In genomic region chr14:68949236-68949965, GRCh38 we compare ENCODE assay signal across 11 cellular contexts. TPM values are rescaled to one million over a fixed set of nuclear protein-coding genes. Genes with fewer than 3 reads are reported as not detected.
DNase-seq lines count a peak whose midpoint lies in the region; ATAC-seq and TF ChIP-seq lines count a peak whose summit lies in the region.
"Had no signal": no experiment of that assay in that cellular context is flagged by ENCODE, and none has a peak within 500 bp of the region (broad histone marks: within the 10 kb centered on the region; RNA-seq: fewer than 3 reads in every experiment).

No MANE protein-coding gene starts in this region.

- intact Hi-C loops in right lobe of liver (cut with DNase I), result no loop called here

- peak overlapping the region in 3 of 5 experiments; percentile 57 to 67 (median 66) for H3K27ac Mint-ChIP-seq in brain
- H3K27ac Mint-ChIP-seq: activated CD4-positive, alpha-beta T cell treated with anti-CD3 and anti-CD28 coated beads, Interleukin-2, amount 10 ng/mL, durations not matched to agents 24 days and 14 days had no signal

- CTCF ChIA-PET in HEK293 (lab: Yijun Ruan, JAX), result interaction anchor here (1.2 to 1.9 kb wide), 2 partner anchors 10 to 23 kb away, joined by 4 to 7 read pairs; no protein-coding TSS in a partner anchor

- DNase-seq in right lobe of liver, result no peak
- no peak for DNase-seq in NCI-H2107 treated with DMSO at 0.1 percent for 48 hours (lab: John Stamatoyannopoulos, UW; ENCODE audit: unreplicated experiment)
- no peak for DNase-seq in dedifferentiated amniotic fluid mesenchymal stem cell (ENCODE audit: extremely low spot score)
- DNase-seq in stimulated activated CD4-positive, alpha-beta T cell treated with anti-CD3 and anti-CD28 coated beads, Interleukin-4, amount 100 ng/mL, for 1 hour, result no peak
- DNase-seq in WERI-Rb-1, result no peak
- DNase-seq: activated CD4-positive, alpha-beta T cell treated with anti-CD3 and anti-CD28 coated beads, Interleukin-2, amount 10 ng/mL, durations not matched to agents 24 days and 14 days; H7; stimulated activated CD4-positive, alpha-beta T cell treated with anti-CD3 and anti-CD28 coated beads, Interleukin-2, amount 100 ng/mL, for 48 hours had no signal

- H3K36me3 ChIP-seq in HEK293 (ENCODE audit: control insufficient read depth in 2 of 2, insufficient read depth in 1 of 2, low read length in 2 of 2) (no peaks in the 10 kb centered on the region), right lobe of liver (no peaks in the 10 kb centered on the region), subcutaneous abdominal adipose tissue (ENCODE audit: control insufficient read depth in 5 of 5, insufficient read depth in 5 of 5, low read length in 5 of 5) (no peaks in the 10 kb centered on the region), WERI-Rb-1 (no peaks in the 10 kb centered on the region)

- peaks cover 5% of the 10 kb centered on the region for H3K36me3 Mint-ChIP-seq in brain

- H3K9me3 ChIP-seq in HEK293 (ENCODE audit: control insufficient read depth, insufficient read depth, low read depth, low read length) (no peaks in the 10 kb centered on the region), right lobe of liver (no peaks in the 10 kb centered on the region), subcutaneous abdominal adipose tissue (ENCODE audit: control insufficient read depth in 5 of 5, low read length in 5 of 5) (no peaks in the 10 kb centered on the region), WERI-Rb-1 (ENCODE audit: severe bottlenecking) (no peaks in the 10 kb centered on the region)

- H3K27me3 ChIP-seq in right lobe of liver (no peaks in the 10 kb centered on the region), subcutaneous abdominal adipose tissue (ENCODE audit: control insufficient read depth in 5 of 5, insufficient read depth in 4 of 5, low read length in 5 of 5) (no peaks in the 10 kb centered on the region), WERI-Rb-1 (ENCODE audit: insufficient read depth, low read depth, severe bottlenecking) (no peaks in the 10 kb centered on the region)

- TF ChIP-seq POLR2A in right lobe of liver (IDR thresholded peaks at IDR 0.05), result no peak

- H3K4me1 ChIP-seq in HEK293 (ENCODE audit: control insufficient read depth, insufficient read depth, low read length) (peaks cover 11% of the 10 kb centered on the region), right lobe of liver (peaks cover 0 to 56% (median 9%) of the 10 kb centered on the region in 4 donors), subcutaneous abdominal adipose tissue (ENCODE audit: control insufficient read depth in 5 of 5, insufficient read depth in 5 of 5, low read length in 5 of 5) (peaks cover 28 to 83% (median 71%) of the 10 kb centered on the region in 5 donors)

- no peak overlapping the region for H3K4me3 Mint-ChIP-seq in brain
- H3K4me3 Mint-ChIP-seq: activated CD4-positive, alpha-beta T cell treated with anti-CD3 and anti-CD28 coated beads, Interleukin-2, amount 10 ng/mL, durations not matched to agents 24 days and 14 days had no signal

- H3K27me3 Mint-ChIP-seq in brain, result no peaks in the 10 kb centered on the region
- H3K27me3 Mint-ChIP-seq: activated CD4-positive, alpha-beta T cell treated with anti-CD3 and anti-CD28 coated beads, Interleukin-2, amount 10 ng/mL, durations not matched to agents 24 days and 14 days had no signal

- TF ChIP-seq CTCF in HEK293 (tag by site-specific recombination; IDR thresholded peaks at IDR 0.05), result no peak
- TF ChIP-seq CTCF in brain (conservative IDR thresholded peaks at IDR 0.05), result no peak
- no peak for TF ChIP-seq CTCF in right lobe of liver (IDR thresholded peaks at IDR 0.05)
- no peak for TF ChIP-seq CTCF in WERI-Rb-1 (IDR thresholded peaks at IDR 0.05; ENCODE audit: low read depth, low read length)

- peaks cover 80% of the 10 kb centered on the region for H3K4me1 Mint-ChIP-seq in brain

- WGBS in right lobe of liver (ENCODE audit: insufficient coverage, low coverage, low lambda C conversion rate, missing lambda C conversion rate), result 54% methylated on average over 5 of the region's 7 CpGs

- H3K4me3 ChIP-seq in HEK293 (ENCODE audit: low read depth, low read length), result no peak overlapping the region
- no peak overlapping the region for H3K4me3 ChIP-seq in right lobe of liver
- no peak overlapping the region for H3K4me3 ChIP-seq in subcutaneous abdominal adipose tissue (ENCODE audit: low read depth in 1 of 5, low read length in 5 of 5)
- no peak overlapping the region for H3K4me3 ChIP-seq in WERI-Rb-1 (ENCODE audit: low read depth, low read length)

- peak overlapping the region; percentile 37; the same call in 1 of the 2 replicates for H3K27ac ChIP-seq in HEK293 (ENCODE audit: extremely low read depth, low read depth, low read length)
- H3K27ac ChIP-seq in right lobe of liver, result peak overlapping the region in 2 of 3 donors; percentile 23 to 29
- H3K27ac ChIP-seq in subcutaneous abdominal adipose tissue (ENCODE audit: low read depth, low read length), result peak overlapping the region; percentile 71
- no peak overlapping the region for H3K27ac ChIP-seq in WERI-Rb-1

- POLR2A ChIA-PET in HEK293 (lab: Yijun Ruan, JAX), result interaction anchor here (1.0 to 2.9 kb wide), 3 partner anchors 12 to 107 kb away, joined by 3 to 10 read pairs (median 3); no protein-coding TSS in a partner anchor

- peak overlapping the region in 3 of 5 donors; percentile 37 to 60 (median 57) for H3K9ac ChIP-seq in subcutaneous abdominal adipose tissue (ENCODE audit: low read length in 5 of 5)

- no peak for ATAC-seq in right lobe of liver

- no peaks in the 10 kb centered on the region for H3K9me3 Mint-ChIP-seq in brain
- H3K9me3 Mint-ChIP-seq: activated CD4-positive, alpha-beta T cell treated with anti-CD3 and anti-CD28 coated beads, Interleukin-2, amount 10 ng/mL, durations not matched to agents 24 days and 14 days had no signal

TF ChIP-seq in HEK293, 187 proteins besides CTCF, POLR2A, EP300 and RAD21:
- TF ChIP-seq HOXC10 (CRISPR knock-in tag; IDR thresholded peaks at IDR 0.05), result no peak

RNA-seq across cellular contexts. Expression of gene ACTN1, which starts 29.7 kb away (rescaled TPM):
- polyA plus RNA-seq in brain (ENCODE audit: insufficient read depth, low read depth, low replicate concordance), result 84.2 TPM
- total RNA-seq in right lobe of liver, result 100 to 1,000 TPM in 3 of 6 experiments, 10 to 100 TPM in 3; 53.1 to 145 (median 100) TPM
